Comparison of ENCODE assay signal across 2 cellular contexts in genomic region chr11:794766-795637, GRCh38.
TF ChIP-seq lines count a peak whose summit lies in the region.

No MANE protein-coding gene starts in this region.

TF ChIP-seq in SK-N-SH, 30 proteins besides CTCF, POLR2A, EP300 and RAD21 (continued from another document):
- TF ChIP-seq REST (IDR thresholded peaks at IDR 0.05; ENCODE audit: low read depth, low read length) (no peak), ELF1 (IDR thresholded peaks at IDR 0.05) (no peak), TAF1 (IDR thresholded peaks at IDR 0.05; ENCODE audit: borderline replicate concordance, low read depth, low read length) (no peak), EZH2phosphoT487 (IDR thresholded peaks at IDR 0.05; ENCODE audit: borderline replicate concordance, low read depth) (no peak), RFX5 (IDR thresholded peaks at IDR 0.05; ENCODE audit: low read length) (no peak), NFIC (IDR thresholded peaks at IDR 0.05; ENCODE audit: borderline replicate concordance) (no peak), POLR2AphosphoS5 (IDR thresholded peaks at IDR 0.05; ENCODE audit: low read depth, low read length) (no peak), FOXM1 (IDR thresholded peaks at IDR 0.05; ENCODE audit: low read depth) (no peak), RXRA (IDR thresholded peaks at IDR 0.05; ENCODE audit: borderline replicate concordance, low read depth) (no peak), CHD2 (IDR thresholded peaks at IDR 0.05; ENCODE audit: low read length, partially characterized antibody) (no peak), MEF2A (IDR thresholded peaks at IDR 0.05; ENCODE audit: borderline replicate concordance, low read depth) (no peak), GABPA (IDR thresholded peaks at IDR 0.05; ENCODE audit: low read depth) (no peak)
- TF ChIP-seq, protein P1, sequence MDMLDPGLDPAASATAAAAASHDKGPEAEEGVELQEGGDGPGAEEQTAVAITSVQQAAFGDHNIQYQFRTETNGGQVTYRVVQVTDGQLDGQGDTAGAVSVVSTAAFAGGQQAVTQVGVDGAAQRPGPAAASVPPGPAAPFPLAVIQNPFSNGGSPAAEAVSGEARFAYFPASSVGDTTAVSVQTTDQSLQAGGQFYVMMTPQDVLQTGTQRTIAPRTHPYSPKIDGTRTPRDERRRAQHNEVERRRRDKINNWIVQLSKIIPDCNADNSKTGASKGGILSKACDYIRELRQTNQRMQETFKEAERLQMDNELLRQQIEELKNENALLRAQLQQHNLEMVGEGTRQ (IDR thresholded peaks at IDR 0.05; ENCODE audit: borderline replicate concordance, low read depth, low read length): no peak
- TF ChIP-seq, protein P2, sequence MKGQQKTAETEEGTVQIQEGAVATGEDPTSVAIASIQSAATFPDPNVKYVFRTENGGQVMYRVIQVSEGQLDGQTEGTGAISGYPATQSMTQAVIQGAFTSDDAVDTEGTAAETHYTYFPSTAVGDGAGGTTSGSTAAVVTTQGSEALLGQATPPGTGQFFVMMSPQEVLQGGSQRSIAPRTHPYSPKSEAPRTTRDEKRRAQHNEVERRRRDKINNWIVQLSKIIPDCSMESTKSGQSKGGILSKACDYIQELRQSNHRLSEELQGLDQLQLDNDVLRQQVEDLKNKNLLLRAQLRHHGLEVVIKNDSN (IDR thresholded peaks at IDR 0.05; ENCODE audit: borderline replicate concordance, low read depth): no peak
TF ChIP-seq in SK-N-SH: peak in this region for 0.

TF ChIP-seq in SK-N-SH treated with all-trans-retinoic acid at 6 μM for 48 hours, 23 proteins besides CTCF, POLR2A, EP300 and RAD21 (continued from another document):
- TF ChIP-seq CREB5 (CRISPR knock-in tag; IDR thresholded peaks at IDR 0.05; ENCODE audit: low read depth) (no peak), GLIS3 (CRISPR knock-in tag; IDR thresholded peaks at IDR 0.05) (no peak), ZNF8 (CRISPR knock-in tag; IDR thresholded peaks at IDR 0.05) (no peak), ZFP30 (CRISPR knock-in tag; IDR thresholded peaks at IDR 0.05) (no peak), ZNF565 (CRISPR knock-in tag; conservative IDR thresholded peaks at IDR 0.05; ENCODE audit: low read depth) (no peak), OSR1 (CRISPR knock-in tag; IDR thresholded peaks at IDR 0.05) (no peak)
- TF ChIP-seq, protein P3, sequence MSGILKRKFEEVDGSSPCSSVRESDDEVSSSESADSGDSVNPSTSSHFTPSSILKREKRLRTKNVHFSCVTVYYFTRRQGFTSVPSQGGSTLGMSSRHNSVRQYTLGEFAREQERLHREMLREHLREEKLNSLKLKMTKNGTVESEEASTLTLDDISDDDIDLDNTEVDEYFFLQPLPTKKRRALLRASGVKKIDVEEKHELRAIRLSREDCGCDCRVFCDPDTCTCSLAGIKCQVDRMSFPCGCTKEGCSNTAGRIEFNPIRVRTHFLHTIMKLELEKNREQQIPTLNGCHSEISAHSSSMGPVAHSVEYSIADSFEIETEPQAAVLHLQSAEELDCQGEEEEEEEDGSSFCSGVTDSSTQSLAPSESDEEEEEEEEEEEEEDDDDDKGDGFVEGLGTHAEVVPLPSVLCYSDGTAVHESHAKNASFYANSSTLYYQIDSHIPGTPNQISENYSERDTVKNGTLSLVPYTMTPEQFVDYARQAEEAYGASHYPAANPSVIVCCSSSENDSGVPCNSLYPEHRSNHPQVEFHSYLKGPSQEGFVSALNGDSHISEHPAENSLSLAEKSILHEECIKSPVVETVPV (CRISPR knock-in tag; IDR thresholded peaks at IDR 0.05): no peak
